1 cellular context compared by ENCODE assay signal in the genomic region with DNA sequence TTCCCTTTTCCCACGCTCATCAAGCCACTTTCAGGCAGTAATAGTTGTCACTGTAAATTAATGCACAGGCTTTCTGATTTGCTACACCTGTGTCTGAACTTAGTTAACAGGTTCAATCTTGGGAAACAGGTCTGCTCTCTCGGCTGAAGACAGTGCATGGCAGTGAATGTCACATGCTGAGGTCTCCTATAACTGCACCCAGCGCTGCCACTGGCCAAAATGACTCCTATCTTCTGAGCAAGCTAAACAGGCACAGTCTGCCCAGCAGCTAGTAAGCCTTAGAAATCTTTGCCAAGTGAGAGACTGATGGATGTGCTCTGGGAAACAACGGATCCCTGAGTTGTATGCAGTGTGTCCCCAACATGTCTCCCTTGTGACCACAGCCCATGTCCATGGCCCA.
TF ChIP-seq lines count a peak whose summit lies in the region.

No MANE protein-coding gene starts in this region.

TF ChIP-seq in H1, 55 proteins besides CTCF, POLR2A, EP300 and RAD21:
- TF ChIP-seq USF2 (IDR thresholded peaks at IDR 0.05; ENCODE audit: low read length) (no peak), BACH1 (IDR thresholded peaks at IDR 0.05; ENCODE audit: low read length) (no peak), CREB1 (IDR thresholded peaks at IDR 0.05) (no peak), SRF (IDR thresholded peaks at IDR 0.05; ENCODE audit: low read depth, low read length) (no peak), TBP (IDR thresholded peaks at IDR 0.05; ENCODE audit: low read depth, low read length) (no peak), BRCA1 (IDR thresholded peaks at IDR 0.05; ENCODE audit: low read depth, low read length) (no peak), HDAC6 (IDR thresholded peaks at IDR 0.05; ENCODE audit: low read depth, low read length) (no peak), SUZ12 (IDR thresholded peaks at IDR 0.05; ENCODE audit: low read length) (no peak), EGR1 (IDR thresholded peaks at IDR 0.05; ENCODE audit: borderline replicate concordance, low read depth, low read length) (no peak), RFX5 (IDR thresholded peaks at IDR 0.05; ENCODE audit: borderline replicate concordance, low read depth, low read length) (no peak), CBX5 (IDR thresholded peaks at IDR 0.05; ENCODE audit: low read depth, low read length) (no peak), TAF1 (IDR thresholded peaks at IDR 0.05; ENCODE audit: low read depth, low read length) (no peak), SIN3A (conservative IDR thresholded peaks at IDR 0.05 in 1 of 2, IDR thresholded peaks at IDR 0.05 in 1 of 2; ENCODE audit: low read depth in 1 of 2, low read length in 2 of 2) (no peak), SIX5 (IDR thresholded peaks at IDR 0.05; ENCODE audit: low read depth, low read length) (no peak)
